8 cellular contexts compared by ENCODE assay signal in genomic region chr6:135088818-135089809, GRCh38. TPM values are rescaled to one million over a fixed set of nuclear protein-coding genes. Genes with fewer than 3 reads are reported as not detected.
A peak's percentile ranks its signal among the peaks of the same experiment; 100 is the strongest.
DNase-seq lines count a peak whose midpoint lies in the region; ATAC-seq and TF ChIP-seq lines count a peak whose summit lies in the region.

No MANE protein-coding gene starts in this region.

- peaks cover 3% of the 10 kb centered on the region for H3K4me1 Mint-ChIP-seq in progenitor cell of endocrine pancreas (ENCODE audit: low read depth)

- TF ChIP-seq CTCF in GM20000 (IDR thresholded peaks at IDR 0.05; ENCODE audit: extremely low read depth, missing control alignments) (no peak), progenitor cell of endocrine pancreas (IDR thresholded peaks at IDR 0.05; ENCODE audit: unreplicated experiment) (peak; percentile 49)

- DNase-seq in NCI-H2227 (lab: John Stamatoyannopoulos, UW; ENCODE audit: unreplicated experiment) (peak; percentile 1), NCI-H2227 treated with DMSO at 0.1 percent for 48 hours (lab: John Stamatoyannopoulos, UW) (no peak), GM20000 (ENCODE audit: low spot score) (peak; percentile 49), RPMI7951 (ENCODE audit: low read depth) (peak; percentile 61), progenitor cell of endocrine pancreas (ENCODE audit: low spot score, unreplicated experiment) (no peak)
- DNase-seq in effector CD4-positive, alpha-beta T cell: peak; percentile 19
- no peak for DNase-seq in effector CD8-positive, alpha-beta T cell (lab: John Stamatoyannopoulos, UW)

- H3K36me3 Mint-ChIP-seq in progenitor cell of endocrine pancreas (ENCODE audit: insufficient read depth): no peaks in the 10 kb centered on the region

- no peaks in the 10 kb centered on the region for H3K27me3 Mint-ChIP-seq in progenitor cell of endocrine pancreas

- ATAC-seq in HG03460 (IDR thresholded peaks at IDR 0.05; ENCODE audit: unreplicated experiment): peak; percentile 69

- H3K9me3 Mint-ChIP-seq in progenitor cell of endocrine pancreas (ENCODE audit: low read depth): no peaks in the 10 kb centered on the region

- H3K4me3 Mint-ChIP-seq in progenitor cell of endocrine pancreas (ENCODE audit: low read depth): no peak overlapping the region

- no peak overlapping the region for H3K27ac Mint-ChIP-seq in progenitor cell of endocrine pancreas

RNA-seq across cellular contexts. Expression of gene HBS1L, which starts 34.5 kb away (rescaled TPM):
- total RNA-seq in RPMI7951 (2014; rRNA removed; shearing (Covaris generic)): 126 and 157 TPM in 2 replicates
- 77.2 and 88.7 TPM in 2 replicates for total RNA-seq in progenitor cell of endocrine pancreas

Comparison
In these comparisons a context has a peak if more than half of its experiments do, and no peak if none do; other contexts are left out.
1. DNase-seq: peak in NCI-H2227 (single experiment), GM20000 (single experiment), RPMI7951 (single experiment) and effector CD4-positive, alpha-beta T cell (single experiment); none in NCI-H2227 treated with DMSO at 0.1 percent for 48 hours (single experiment), progenitor cell of endocrine pancreas (single experiment) and effector CD8-positive, alpha-beta T cell (single experiment).